2 cellular contexts compared by ENCODE assay signal in genomic region chr12:12266873-12267634, GRCh38.
TF ChIP-seq lines count a peak whose summit lies in the region.

LRP6 (minus strand) TSS chr12:12267044; CDS start chr12:12266735, 309 bp downstream.

TF ChIP-seq in HEK293, 187 proteins besides CTCF, POLR2A, EP300 and RAD21 (continued from another document and continues in another):
- TF ChIP-seq PATZ1 (tag by site-specific recombination; IDR thresholded peaks at IDR 0.05) (peak; percentile 100), ZNF404 (tag by site-specific recombination; IDR thresholded peaks at IDR 0.05) (no peak), ZFHX2 (tag by site-specific recombination; conservative IDR thresholded peaks at IDR 0.05) (peak; percentile 96), EGR2 (tag by site-specific recombination; IDR thresholded peaks at IDR 0.05; ENCODE audit: low read depth) (peak; percentile 90), TCF7L2 (IDR thresholded peaks at IDR 0.05; ENCODE audit: borderline replicate concordance, low read depth, low read length) (peak; percentile 60; the same call in 1 of the 2 replicates), ZNF529 (tag by site-specific recombination; IDR thresholded peaks at IDR 0.05; ENCODE audit: insufficient replicate concordance) (peak; percentile 32), ZNF610 (tag by site-specific recombination; IDR thresholded peaks at IDR 0.05; ENCODE audit: borderline replicate concordance) (peak; percentile 93), ZNF433 (tag by site-specific recombination; IDR thresholded peaks at IDR 0.05; ENCODE audit: low read depth) (no peak), ZXDB (tag by site-specific recombination; IDR thresholded peaks at IDR 0.05) (peak; percentile 99), KLF10 (tag by site-specific recombination; IDR thresholded peaks at IDR 0.05) (peak; percentile 98), ZNF394 (tag by site-specific recombination; IDR thresholded peaks at IDR 0.05; ENCODE audit: borderline replicate concordance) (peak; percentile 93), PRDM4 (tag by site-specific recombination; IDR thresholded peaks at IDR 0.05) (peak; percentile 86), ZNF48 (tag by site-specific recombination; IDR thresholded peaks at IDR 0.05) (no peak), ZNF426 (tag by site-specific recombination; IDR thresholded peaks at IDR 0.05) (no peak), BCL11B (tag by site-specific recombination; IDR thresholded peaks at IDR 0.05; ENCODE audit: low read depth) (peak; percentile 98), ZBTB21 (tag by site-specific recombination; IDR thresholded peaks at IDR 0.05) (peak; percentile 88), ZNF510 (tag by site-specific recombination; IDR thresholded peaks at IDR 0.05; ENCODE audit: insufficient replicate concordance) (peak; percentile 2), ZNF785 (tag by site-specific recombination; IDR thresholded peaks at IDR 0.05) (peak; percentile 95), SETDB1 (IDR thresholded peaks at IDR 0.05; ENCODE audit: insufficient read length, low read length) (no peak), ZNF155 (tag by site-specific recombination; IDR thresholded peaks at IDR 0.05) (no peak), ZNF791 (tag by site-specific recombination; IDR thresholded peaks at IDR 0.05) (no peak), ZNF585B (tag by site-specific recombination; IDR thresholded peaks at IDR 0.05) (no peak), ZNF37A (tag by site-specific recombination; IDR thresholded peaks at IDR 0.05) (peak; percentile 70)
- TF ChIP-seq, protein P1, sequence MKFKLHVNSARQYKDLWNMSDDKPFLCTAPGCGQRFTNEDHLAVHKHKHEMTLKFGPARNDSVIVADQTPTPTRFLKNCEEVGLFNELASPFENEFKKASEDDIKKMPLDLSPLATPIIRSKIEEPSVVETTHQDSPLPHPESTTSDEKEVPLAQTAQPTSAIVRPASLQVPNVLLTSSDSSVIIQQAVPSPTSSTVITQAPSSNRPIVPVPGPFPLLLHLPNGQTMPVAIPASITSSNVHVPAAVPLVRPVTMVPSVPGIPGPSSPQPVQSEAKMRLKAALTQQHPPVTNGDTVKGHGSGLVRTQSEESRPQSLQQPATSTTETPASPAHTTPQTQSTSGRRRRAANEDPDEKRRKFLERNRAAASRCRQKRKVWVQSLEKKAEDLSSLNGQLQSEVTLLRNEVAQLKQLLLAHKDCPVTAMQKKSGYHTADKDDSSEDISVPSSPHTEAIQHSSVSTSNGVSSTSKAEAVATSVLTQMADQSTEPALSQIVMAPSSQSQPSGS (tag by site-specific recombination; IDR thresholded peaks at IDR 0.05; ENCODE audit: low read depth): peak; percentile 46; the same call in 1 of the 2 replicates
- TF ChIP-seq, protein P2, sequence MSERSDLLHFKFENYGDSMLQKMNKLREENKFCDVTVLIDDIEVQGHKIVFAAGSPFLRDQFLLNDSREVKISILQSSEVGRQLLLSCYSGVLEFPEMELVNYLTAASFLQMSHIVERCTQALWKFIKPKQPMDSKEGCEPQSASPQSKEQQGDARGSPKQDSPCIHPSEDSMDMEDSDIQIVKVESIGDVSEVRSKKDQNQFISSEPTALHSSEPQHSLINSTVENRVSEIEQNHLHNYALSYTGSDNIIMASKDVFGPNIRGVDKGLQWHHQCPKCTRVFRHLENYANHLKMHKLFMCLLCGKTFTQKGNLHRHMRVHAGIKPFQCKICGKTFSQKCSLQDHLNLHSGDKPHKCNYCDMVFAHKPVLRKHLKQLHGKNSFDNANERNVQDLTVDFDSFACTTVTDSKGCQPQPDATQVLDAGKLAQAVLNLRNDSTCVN (tag by site-specific recombination; optimal IDR thresholded peaks at IDR 0.05): peak; percentile 100
- TF ChIP-seq, protein P3, sequence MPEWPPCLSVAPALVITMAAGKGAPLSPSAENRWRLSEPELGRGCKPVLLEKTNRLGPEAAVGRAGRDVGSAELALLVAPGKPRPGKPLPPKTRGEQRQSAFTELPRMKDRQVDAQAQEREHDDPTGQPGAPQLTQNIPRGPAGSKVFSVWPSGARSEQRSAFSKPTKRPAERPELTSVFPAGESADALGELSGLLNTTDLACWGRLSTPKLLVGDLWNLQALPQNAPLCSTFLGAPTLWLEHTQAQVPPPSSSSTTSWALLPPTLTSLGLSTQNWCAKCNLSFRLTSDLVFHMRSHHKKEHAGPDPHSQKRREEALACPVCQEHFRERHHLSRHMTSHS (tag by site-specific recombination; IDR thresholded peaks at IDR 0.05): peak; percentile 87

TF ChIP-seq in SK-N-SH, 30 proteins besides CTCF, POLR2A, EP300 and RAD21 (continued from another document):
- TF ChIP-seq, protein P4, sequence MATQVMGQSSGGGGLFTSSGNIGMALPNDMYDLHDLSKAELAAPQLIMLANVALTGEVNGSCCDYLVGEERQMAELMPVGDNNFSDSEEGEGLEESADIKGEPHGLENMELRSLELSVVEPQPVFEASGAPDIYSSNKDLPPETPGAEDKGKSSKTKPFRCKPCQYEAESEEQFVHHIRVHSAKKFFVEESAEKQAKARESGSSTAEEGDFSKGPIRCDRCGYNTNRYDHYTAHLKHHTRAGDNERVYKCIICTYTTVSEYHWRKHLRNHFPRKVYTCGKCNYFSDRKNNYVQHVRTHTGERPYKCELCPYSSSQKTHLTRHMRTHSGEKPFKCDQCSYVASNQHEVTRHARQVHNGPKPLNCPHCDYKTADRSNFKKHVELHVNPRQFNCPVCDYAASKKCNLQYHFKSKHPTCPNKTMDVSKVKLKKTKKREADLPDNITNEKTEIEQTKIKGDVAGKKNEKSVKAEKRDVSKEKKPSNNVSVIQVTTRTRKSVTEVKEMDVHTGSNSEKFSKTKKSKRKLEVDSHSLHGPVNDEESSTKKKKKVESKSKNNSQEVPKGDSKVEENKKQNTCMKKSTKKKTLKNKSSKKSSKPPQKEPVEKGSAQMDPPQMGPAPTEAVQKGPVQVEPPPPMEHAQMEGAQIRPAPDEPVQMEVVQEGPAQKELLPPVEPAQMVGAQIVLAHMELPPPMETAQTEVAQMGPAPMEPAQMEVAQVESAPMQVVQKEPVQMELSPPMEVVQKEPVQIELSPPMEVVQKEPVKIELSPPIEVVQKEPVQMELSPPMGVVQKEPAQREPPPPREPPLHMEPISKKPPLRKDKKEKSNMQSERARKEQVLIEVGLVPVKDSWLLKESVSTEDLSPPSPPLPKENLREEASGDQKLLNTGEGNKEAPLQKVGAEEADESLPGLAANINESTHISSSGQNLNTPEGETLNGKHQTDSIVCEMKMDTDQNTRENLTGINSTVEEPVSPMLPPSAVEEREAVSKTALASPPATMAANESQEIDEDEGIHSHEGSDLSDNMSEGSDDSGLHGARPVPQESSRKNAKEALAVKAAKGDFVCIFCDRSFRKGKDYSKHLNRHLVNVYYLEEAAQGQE (IDR thresholded peaks at IDR 0.05; ENCODE audit: low read depth, low read length): peak; percentile 89
- no peak; the same call in none of the 2 replicates for TF ChIP-seq GABPA (IDR thresholded peaks at IDR 0.05; ENCODE audit: low read depth)
- TF ChIP-seq, protein P5, sequence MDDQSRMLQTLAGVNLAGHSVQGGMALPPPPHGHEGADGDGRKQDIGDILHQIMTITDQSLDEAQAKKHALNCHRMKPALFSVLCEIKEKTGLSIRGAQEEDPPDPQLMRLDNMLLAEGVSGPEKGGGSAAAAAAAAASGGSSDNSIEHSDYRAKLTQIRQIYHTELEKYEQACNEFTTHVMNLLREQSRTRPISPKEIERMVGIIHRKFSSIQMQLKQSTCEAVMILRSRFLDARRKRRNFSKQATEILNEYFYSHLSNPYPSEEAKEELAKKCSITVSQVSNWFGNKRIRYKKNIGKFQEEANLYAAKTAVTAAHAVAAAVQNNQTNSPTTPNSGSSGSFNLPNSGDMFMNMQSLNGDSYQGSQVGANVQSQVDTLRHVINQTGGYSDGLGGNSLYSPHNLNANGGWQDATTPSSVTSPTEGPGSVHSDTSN (IDR thresholded peaks at IDR 0.05): peak; percentile 91
- 0 out of 2 replicates have a peak, but pooled peaks have one; percentile 7 for TF ChIP-seq FOSL2 (IDR thresholded peaks at IDR 0.05; ENCODE audit: borderline replicate concordance, low read depth)
- no peak for TF ChIP-seq RCOR1 (IDR thresholded peaks at IDR 0.05; ENCODE audit: low read length)
- no peak; the same call in 1 of the 2 replicates for TF ChIP-seq MXI1 (IDR thresholded peaks at IDR 0.05; ENCODE audit: low read depth, low read length)
- peak; percentile 53; the same call in 1 of the 2 replicates for TF ChIP-seq FOXM1 (IDR thresholded peaks at IDR 0.05; ENCODE audit: low read depth)
- peak; percentile 100 for TF ChIP-seq TAF1 (IDR thresholded peaks at IDR 0.05; ENCODE audit: borderline replicate concordance, low read depth, low read length)
- peak; percentile 82 for TF ChIP-seq POLR2AphosphoS5 (IDR thresholded peaks at IDR 0.05; ENCODE audit: low read depth, low read length)
- TF ChIP-seq TEAD4 (IDR thresholded peaks at IDR 0.05; ENCODE audit: borderline replicate concordance, insufficient read depth): peak; percentile 96
- TF ChIP-seq MEF2A (IDR thresholded peaks at IDR 0.05; ENCODE audit: borderline replicate concordance, low read depth): peak; percentile 42; the same call in 1 of the 2 replicates
- TF ChIP-seq CHD2 (IDR thresholded peaks at IDR 0.05; ENCODE audit: low read length, partially characterized antibody): peak; percentile 97
- TF ChIP-seq, protein P6, sequence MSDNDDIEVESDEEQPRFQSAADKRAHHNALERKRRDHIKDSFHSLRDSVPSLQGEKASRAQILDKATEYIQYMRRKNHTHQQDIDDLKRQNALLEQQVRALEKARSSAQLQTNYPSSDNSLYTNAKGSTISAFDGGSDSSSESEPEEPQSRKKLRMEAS (IDR thresholded peaks at IDR 0.05; ENCODE audit: low read depth): peak; percentile 73
- TF ChIP-seq YY1 (IDR thresholded peaks at IDR 0.05; ENCODE audit: low read depth): peak; percentile 74
- no peak for TF ChIP-seq USF2 (IDR thresholded peaks at IDR 0.05; ENCODE audit: borderline replicate concordance, low read depth, low read length)
- TF ChIP-seq RFX5 (IDR thresholded peaks at IDR 0.05; ENCODE audit: low read length): no peak
- 0 out of 2 replicates have a peak, but pooled peaks have one; percentile 36 for TF ChIP-seq USF1 (IDR thresholded peaks at IDR 0.05; ENCODE audit: borderline replicate concordance, low read depth)
- TF ChIP-seq TCF12 (IDR thresholded peaks at IDR 0.05): peak; percentile 43
- TF ChIP-seq NFIC (IDR thresholded peaks at IDR 0.05; ENCODE audit: borderline replicate concordance): no peak
- TF ChIP-seq, protein P7, sequence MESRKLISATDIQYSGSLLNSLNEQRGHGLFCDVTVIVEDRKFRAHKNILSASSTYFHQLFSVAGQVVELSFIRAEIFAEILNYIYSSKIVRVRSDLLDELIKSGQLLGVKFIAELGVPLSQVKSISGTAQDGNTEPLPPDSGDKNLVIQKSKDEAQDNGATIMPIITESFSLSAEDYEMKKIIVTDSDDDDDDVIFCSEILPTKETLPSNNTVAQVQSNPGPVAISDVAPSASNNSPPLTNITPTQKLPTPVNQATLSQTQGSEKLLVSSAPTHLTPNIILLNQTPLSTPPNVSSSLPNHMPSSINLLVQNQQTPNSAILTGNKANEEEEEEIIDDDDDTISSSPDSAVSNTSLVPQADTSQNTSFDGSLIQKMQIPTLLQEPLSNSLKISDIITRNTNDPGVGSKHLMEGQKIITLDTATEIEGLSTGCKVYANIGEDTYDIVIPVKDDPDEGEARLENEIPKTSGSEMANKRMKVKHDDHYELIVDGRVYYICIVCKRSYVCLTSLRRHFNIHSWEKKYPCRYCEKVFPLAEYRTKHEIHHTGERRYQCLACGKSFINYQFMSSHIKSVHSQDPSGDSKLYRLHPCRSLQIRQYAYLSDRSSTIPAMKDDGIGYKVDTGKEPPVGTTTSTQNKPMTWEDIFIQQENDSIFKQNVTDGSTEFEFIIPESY (IDR thresholded peaks at IDR 0.05; ENCODE audit: borderline replicate concordance, low read depth): peak; percentile 48; the same call in 1 of the 2 replicates
- peak; percentile 44; the same call in 1 of the 2 replicates for TF ChIP-seq ELF1 (IDR thresholded peaks at IDR 0.05)
